ENCODE assay signal across 8 cellular contexts in genomic region chr1:21937034-21937371, GRCh38. TPM values are rescaled to one million over a fixed set of nuclear protein-coding genes. Genes with fewer than 3 reads are reported as not detected.
DNase-seq lines count a peak whose midpoint lies in the region; ATAC-seq lines count a peak whose summit lies in the region.

Gene HSPG2, minus strand, starts transcription at chr1:21937310. Its CDS starts 93 bp downstream, at chr1:21937217.

- H3K27ac Mint-ChIP-seq in T-helper 17 cell = no peak within 1 kb of the TSS

- DNase-seq in T-helper 17 cell (no peak), glomerular endothelial cell (ENCODE audit: extremely low read depth, low read depth, low spot score) (no peak), posterior vena cava (ENCODE audit: low spot score) (no peak), kidney tubule cell (ENCODE audit: low spot score) (no peak)
- DNase-seq in effector CD8-positive, alpha-beta T cell (lab: John Stamatoyannopoulos, UW) = no peak

- peak; percentile 14 for ATAC-seq in GM18868 (IDR thresholded peaks at IDR 0.05; ENCODE audit: unreplicated experiment)
- ATAC-seq in T-helper 17 cell = peak; percentile 51
- no peak for ATAC-seq in HG03280 (IDR thresholded peaks at IDR 0.05; ENCODE audit: unreplicated experiment)
- no peak for ATAC-seq in GM21390 (IDR thresholded peaks at IDR 0.05; ENCODE audit: unreplicated experiment)

- intact Hi-C loops in posterior vena cava (cut with DNase I) = loop anchor here in 1 of 2 donors (5.0 kb wide), 1 partner anchor 35 kb away; no protein-coding TSS in a partner anchor

- H3K4me3 Mint-ChIP-seq in T-helper 17 cell = peak within 1 kb of the TSS; percentile 99

- peaks cover 14% of the 10 kb centered on the region for H3K4me1 Mint-ChIP-seq in T-helper 17 cell

- no peaks in the 10 kb centered on the region for H3K9me3 ChIP-seq in T-helper 17 cell (ENCODE audit: control insufficient read depth, low read length, poor library complexity, severe bottlenecking)

- peaks cover 4% of the 10 kb centered on the region for H3K36me3 Mint-ChIP-seq in T-helper 17 cell (ENCODE audit: low read depth)

- peaks cover 22% of the 10 kb centered on the region for H3K27me3 Mint-ChIP-seq in T-helper 17 cell

RNA-seq across cellular contexts. Expression of gene HSPG2, which starts in this region (rescaled TPM):
- 1 to 10 TPM; 1.2 to 1.6 TPM for total RNA-seq in T-helper 17 cell
- total RNA-seq in glomerular endothelial cell = 2,040 and 3,652 TPM in 2 replicates
- 100 to 1,000 TPM; 682 to 919 TPM for total RNA-seq in posterior vena cava

Comparison
In these comparisons a context has a peak if more than half of its experiments do, and no peak if none do; other contexts are left out.
1. RNA of gene HSPG2 (total RNA-seq): 2,040 to 3,652 TPM in glomerular endothelial cell and 682 to 919 TPM in posterior vena cava; 1.2 to 1.6 TPM in T-helper 17 cell; every median in the first group is over 100 times any median in the second.
2. ATAC-seq: peak in GM18868 (single experiment) and T-helper 17 cell (single experiment); none in HG03280 (single experiment) and GM21390 (single experiment).